23 cellular contexts compared by ENCODE assay signal in the genomic region with DNA sequence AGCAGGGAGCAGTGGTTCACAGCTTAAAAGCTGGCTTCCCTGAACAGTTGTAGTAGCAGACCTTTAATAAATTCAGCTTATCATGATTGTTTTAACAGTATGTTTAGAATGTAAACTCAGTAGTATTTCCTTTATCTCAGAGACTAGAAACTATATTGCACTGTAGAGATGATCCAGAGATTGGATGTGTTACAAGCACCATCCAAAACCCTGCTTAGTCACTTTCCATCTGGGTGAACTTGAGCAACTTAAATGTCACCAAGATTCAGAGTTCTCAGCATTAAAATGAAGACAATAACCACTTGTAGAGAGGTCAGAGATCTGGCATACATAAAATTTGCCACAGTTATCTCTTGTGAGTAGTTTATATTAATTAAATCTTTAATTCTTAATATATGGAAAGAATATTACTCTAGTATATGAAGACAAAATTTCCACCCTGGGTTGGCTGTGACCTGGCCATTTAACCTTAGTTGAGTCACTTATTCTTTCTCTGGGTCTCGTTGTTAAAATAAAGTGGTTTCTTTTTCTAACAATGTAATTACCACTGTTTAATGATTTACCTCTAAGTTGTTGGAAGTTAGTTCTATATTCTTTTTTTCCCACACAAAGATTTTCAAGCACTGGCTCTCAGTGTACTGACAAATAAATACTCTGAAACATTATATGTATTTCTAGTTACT.
DNase-seq lines count a peak whose midpoint lies in the region; ATAC-seq and TF ChIP-seq lines count a peak whose summit lies in the region.
"Had no signal": no experiment of that assay in that cellular context is flagged by ENCODE, and none has a peak within 500 bp of the region (broad histone marks: within the 10 kb centered on the region; RNA-seq: fewer than 3 reads in every experiment).

No MANE protein-coding gene starts in this region.

- H3K4me3 ChIP-seq in WERI-Rb-1 (ENCODE audit: low read depth, low read length) = no peak overlapping the region
- H3K4me3 ChIP-seq: gastroesophageal sphincter, GM23338, left ventricle myocardium inferior, MG63, tibial nerve had no signal

- intact Hi-C loops in natural killer cell (cut with micrococcal nuclease) = no loop called here

- DNase-seq in glomerular visceral epithelial cell (ENCODE audit: extremely low spot score) (peak; percentile 57), WERI-Rb-1 (no peak), natural killer cell (no peak)
- DNase-seq: activated CD4-positive, alpha-beta T cell treated with anti-CD3 and anti-CD28 coated beads, Interleukin-2, amount 10 ng/mL, durations not matched to agents 7 days and 5 days; activated CD8-positive, alpha-beta memory T cell treated with anti-CD3 and anti-CD28 coated beads, Interleukin-2, amount 50 U/mL, for 4 hours; activated gamma-delta T cell treated with Interleukin-2 at 50 U/mL for 16 hours; dermis blood vessel endothelial cell; DMS153; left ventricle myocardium inferior; MG63; NCI-H1930; NCI-H446 treated with DMSO at 0.1 percent for 48 hours; stimulated activated naive CD8-positive, alpha-beta T cell treated with anti-CD3 and anti-CD28 coated beads, Interleukin-15, Interleukin-2, amounts not matched to agents 100 U/mL and 50 U/mL, for 24 hours had no signal

- H3K27me3 Mint-ChIP-seq in natural killer cell (ENCODE audit: low read depth in 2 of 2) = no peaks in the 10 kb centered on the region
- H3K27me3 Mint-ChIP-seq: activated CD4-positive, alpha-beta T cell treated with anti-CD3 and anti-CD28 coated beads, Interleukin-2, amount 10 ng/mL, durations not matched to agents 7 days and 5 days had no signal

- H3K27ac ChIP-seq in WERI-Rb-1 = no peak overlapping the region
- H3K27ac ChIP-seq: gastroesophageal sphincter, left ventricle myocardium inferior, tibial nerve had no signal

- H3K4me3 Mint-ChIP-seq in natural killer cell = no peak overlapping the region
- H3K4me3 Mint-ChIP-seq: activated CD4-positive, alpha-beta T cell treated with anti-CD3 and anti-CD28 coated beads, Interleukin-2, amount 10 ng/mL, durations not matched to agents 7 days and 5 days; CD14-positive monocyte; GM23338 had no signal

- H3K9me3 ChIP-seq in WERI-Rb-1 (ENCODE audit: severe bottlenecking) = no peaks in the 10 kb centered on the region
- H3K9me3 ChIP-seq: gastroesophageal sphincter, left ventricle myocardium inferior, MG63, tibial nerve had no signal

- no peaks in the 10 kb centered on the region for H3K36me3 ChIP-seq in WERI-Rb-1
- H3K36me3 ChIP-seq: gastroesophageal sphincter, left ventricle myocardium inferior, MG63, tibial nerve had no signal

- H3K36me3 Mint-ChIP-seq in natural killer cell = no peaks in the 10 kb centered on the region
- H3K36me3 Mint-ChIP-seq: CD14-positive monocyte had no signal

- TF ChIP-seq CTCF in WERI-Rb-1 (IDR thresholded peaks at IDR 0.05; ENCODE audit: low read depth, low read length) (no peak), natural killer cell (IDR thresholded peaks at IDR 0.05) (no peak)

- peaks cover 10 to 17% of the 10 kb centered on the region in 2 donors for H3K9me3 Mint-ChIP-seq in natural killer cell
- H3K9me3 Mint-ChIP-seq: activated CD4-positive, alpha-beta T cell treated with anti-CD3 and anti-CD28 coated beads, Interleukin-2, amount 10 ng/mL, durations not matched to agents 7 days and 5 days had no signal

- no peaks in the 10 kb centered on the region for H3K27me3 ChIP-seq in WERI-Rb-1 (ENCODE audit: insufficient read depth, low read depth, severe bottlenecking)
- H3K27me3 ChIP-seq: gastroesophageal sphincter, MG63, tibial nerve had no signal

- no peak overlapping the region for H3K27ac Mint-ChIP-seq in natural killer cell
- H3K27ac Mint-ChIP-seq: activated CD4-positive, alpha-beta T cell treated with anti-CD3 and anti-CD28 coated beads, Interleukin-2, amount 10 ng/mL, durations not matched to agents 7 days and 5 days; CD14-positive monocyte; GM23338 had no signal

- ATAC-seq in GM18508 (IDR thresholded peaks at IDR 0.05; ENCODE audit: insufficient read depth, unreplicated experiment) (peak; percentile 39), GM21423 (IDR thresholded peaks at IDR 0.05; ENCODE audit: unreplicated experiment) (peak; percentile 51), HG03139 (IDR thresholded peaks at IDR 0.05; ENCODE audit: unreplicated experiment) (peak; percentile 48), GM21576 (IDR thresholded peaks at IDR 0.05; ENCODE audit: unreplicated experiment) (no peak), HG03469 (IDR thresholded peaks at IDR 0.05; ENCODE audit: unreplicated experiment) (no peak), natural killer cell (no peak)
- ATAC-seq: gastroesophageal sphincter; GM23338; sciatic nerve; stimulated activated naive CD8-positive, alpha-beta T cell treated with anti-CD3 and anti-CD28 coated beads, Interleukin-15, Interleukin-2, amounts not matched to agents 100 U/mL and 50 U/mL, for 24 hours had no signal

- no peaks in the 10 kb centered on the region for H3K4me1 Mint-ChIP-seq in natural killer cell
- H3K4me1 Mint-ChIP-seq: activated CD4-positive, alpha-beta T cell treated with anti-CD3 and anti-CD28 coated beads, Interleukin-2, amount 10 ng/mL, durations not matched to agents 7 days and 5 days; CD14-positive monocyte; GM23338 had no signal

Comparison
In these comparisons a context has a peak if more than half of its experiments do, and no peak if none do; other contexts are left out.
1. ATAC-seq: peak in GM18508 (single experiment), GM21423 (single experiment) and HG03139 (single experiment); none in GM21576 (single experiment), HG03469 (single experiment) and natural killer cell (0 of 3).